Comparison of ENCODE assay signal across 9 cellular contexts in the genomic region with DNA sequence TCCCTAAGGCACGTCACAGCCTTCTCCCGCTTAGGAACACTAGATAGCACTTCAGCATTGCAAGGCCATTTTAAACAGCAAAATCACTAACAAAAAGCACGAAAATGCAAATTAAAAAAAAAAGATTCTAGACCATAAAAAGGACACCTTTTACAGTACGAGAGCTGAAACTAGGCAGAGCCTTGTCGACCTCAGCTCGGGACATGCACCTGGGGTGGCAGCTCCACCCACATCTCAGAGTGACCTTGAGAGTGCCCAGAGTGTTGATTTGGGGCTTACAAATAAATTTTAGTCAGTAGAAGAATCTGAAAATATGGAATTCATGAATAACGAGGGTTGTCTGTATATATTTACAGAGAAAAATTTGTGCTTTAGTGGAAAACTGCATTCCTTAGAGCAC. TPM values are rescaled to one million over a fixed set of nuclear protein-coding genes. Genes with fewer than 3 reads are reported as not detected.
DNase-seq lines count a peak whose midpoint lies in the region; ATAC-seq, FAIRE-seq and TF ChIP-seq lines count a peak whose summit lies in the region.
"Had no signal": no experiment of that assay in that cellular context is flagged by ENCODE, and none has a peak within 500 bp of the region (broad histone marks: within the 10 kb centered on the region; RNA-seq: fewer than 3 reads in every experiment).

No MANE protein-coding gene starts in this region.

- H3K36me3 ChIP-seq in SJCRH30 (peaks cover 11% of the 10 kb centered on the region), esophagus muscularis mucosa (peaks cover 14 to 28% (median 22%) of the 10 kb centered on the region in 4 donors), gastrocnemius medialis (peaks cover 0 to 24% of the 10 kb centered on the region in 2 donors)

- TF ChIP-seq POLR2A in esophagus muscularis mucosa (IDR thresholded peaks at IDR 0.05; ENCODE audit: low read depth), result no peak
- no peak for TF ChIP-seq POLR2A in gastrocnemius medialis (IDR thresholded peaks at IDR 0.05)

- peak; percentile 26 for FAIRE-seq in GM19239 (lab: Jason Lieb, UNC)

- DNase-seq in GM19239 (ENCODE audit: insufficient read length, low spot score) (no peak), SJCRH30 (no peak), esophagus muscularis mucosa (ENCODE audit: extremely low spot score) (no peak), gastrocnemius medialis (no peak), DMS153 treated with DMSO at 0.1 percent for 48 hours (lab: John Stamatoyannopoulos, UW; ENCODE audit: unreplicated experiment) (no peak), SKM-1 treated with dmso at 0.1 percent for 144 hours (lab: John Stamatoyannopoulos, UW; ENCODE audit: unreplicated experiment) (no peak)
- DNase-seq: activated CD4-positive, alpha-beta T cell treated with anti-CD3 and anti-CD28 coated beads for 48 hours had no signal

- TF ChIP-seq CTCF in esophagus muscularis mucosa (IDR thresholded peaks at IDR 0.05) (no peak), gastrocnemius medialis (IDR thresholded peaks at IDR 0.05 in 4 of 5, conservative IDR thresholded peaks at IDR 0.05 in 1 of 5) (no peak)

- 75% methylated on average over 7 of the region's 7 CpGs for WGBS in esophagus muscularis mucosa

- H3K4me3 ChIP-seq in SJCRH30, result peak overlapping the region; percentile 85
- peak overlapping the region; percentile 87 to 96 (median 94) for H3K4me3 ChIP-seq in esophagus muscularis mucosa
- H3K4me3 ChIP-seq in gastrocnemius medialis, result peak overlapping the region; percentile 77 to 94 (median 82)

- no peak for TF ChIP-seq EP300 in esophagus muscularis mucosa (IDR thresholded peaks at IDR 0.05)

- H3K27ac ChIP-seq in SJCRH30 (no peak overlapping the region), esophagus muscularis mucosa (replicated peaks in 1 of 4) (peak overlapping the region in 1 of 4 donors; percentile 93), gastrocnemius medialis (peak overlapping the region in 3 of 4 donors; percentile 89 to 94 (median 91))

- H3K27me3 ChIP-seq in SJCRH30 (no peaks in the 10 kb centered on the region), esophagus muscularis mucosa (no peaks in the 10 kb centered on the region), gastrocnemius medialis (no peaks in the 10 kb centered on the region)

- in situ Hi-C loops in gastrocnemius medialis (cut with MboI; ENCODE audit: low sequenced_read_pairs in 4 of 4), result no loop called here

- no peaks in the 10 kb centered on the region; the same call in 1 of the 2 replicates for H3K4me1 ChIP-seq in SJCRH30
- peaks cover 29 to 38% (median 35%) of the 10 kb centered on the region in 4 donors for H3K4me1 ChIP-seq in esophagus muscularis mucosa
- peaks cover 21 to 30% of the 10 kb centered on the region in 2 donors for H3K4me1 ChIP-seq in gastrocnemius medialis

- H3K9me3 ChIP-seq in SJCRH30 (replicated peaks) (peaks cover 3% of the 10 kb centered on the region; the same call in 1 of the 2 replicates), esophagus muscularis mucosa (no peaks in the 10 kb centered on the region), gastrocnemius medialis (no peaks in the 10 kb centered on the region)

- intact Hi-C loops in esophagus muscularis mucosa (cut with DNase I), result no loop called here
- intact Hi-C loops in gastrocnemius medialis (cut with DNase I; ENCODE audit: low total_unique reads), result no loop called here

- ATAC-seq in gastrocnemius medialis (no peak), HG03457 (IDR thresholded peaks at IDR 0.05; ENCODE audit: unreplicated experiment) (no peak), HG03196 (IDR thresholded peaks at IDR 0.05; ENCODE audit: unreplicated experiment) (no peak)

RNA-seq across cellular contexts. Expression of a gene that starts 1.1 kb away (rescaled TPM):
- 88.7 and 105 TPM in 2 replicates for total RNA-seq in SJCRH30 (2014; rRNA removed; shearing (Covaris generic))
- total RNA-seq in esophagus muscularis mucosa (10 to 100 TPM; 72.2 to 93.3 (median 76.2) TPM), gastrocnemius medialis (100 to 1,000 TPM; 173 to 294 (median 255) TPM)

RNA-seq across cellular contexts. Expression of a gene that starts 38.2 kb away (rescaled TPM):
- total RNA-seq in SJCRH30 (2014; rRNA removed; shearing (Covaris generic)), result 17.4 and 19.6 TPM in 2 replicates
- 10 to 100 TPM; 27.0 to 51.3 (median 40.0) TPM for total RNA-seq in esophagus muscularis mucosa
- 10 to 100 TPM; 29.0 to 47.7 (median 38.3) TPM for total RNA-seq in gastrocnemius medialis

RNA-seq across cellular contexts. Expression of a gene that starts 58.1 kb away (rescaled TPM):
- total RNA-seq in SJCRH30 (2014; rRNA removed; shearing (Covaris generic)), result 15.3 and 15.6 TPM in 2 replicates
- total RNA-seq in esophagus muscularis mucosa (10 to 100 TPM; 20.1 to 36.4 (median 26.3) TPM), gastrocnemius medialis (100 to 1,000 TPM in 2 of 4 donors, 10 to 100 TPM in 2; 71.0 to 116 (median 105) TPM)
